11 cellular contexts compared by ENCODE assay signal in genomic region chr12:12806784-12807516, GRCh38. TPM values are rescaled to one million over a fixed set of nuclear protein-coding genes. Genes with fewer than 3 reads are reported as not detected.
A peak's percentile ranks its signal among the peaks of the same experiment; 100 is the strongest.
DNase-seq lines count a peak whose midpoint lies in the region; ATAC-seq, FAIRE-seq and TF ChIP-seq lines count a peak whose summit lies in the region.
"Had no signal": no experiment of that assay in that cellular context is flagged by ENCODE, and none has a peak within 500 bp of the region (broad histone marks: within the 10 kb centered on the region; RNA-seq: fewer than 3 reads in every experiment).

No MANE protein-coding gene starts in this region.

- H2BK120ac ChIP-seq in trophoblast cell (ENCODE audit: insufficient read depth, low read length, poor library complexity): no peak overlapping the region

- no CpG with 5 or more reads among the region's 8 CpGs for WGBS in trophoblast cell (ENCODE audit: extremely low coverage, insufficient coverage, insufficient read length)
- WGBS in pancreas, 2 donors: 65 to 72% methylated on average over 8 of the region's 8 CpGs
- WGBS in hepatocyte (ENCODE audit: low lambda C conversion rate, missing lambda C conversion rate): 77% methylated on average over 8 of the region's 8 CpGs

- H3K9me3 ChIP-seq in CD4-positive, alpha-beta T cell (ENCODE audit: control insufficient read depth, low read length): no peaks in the 10 kb centered on the region
- H3K9me3 ChIP-seq in PC-3 (ENCODE audit: low read length) (no peaks in the 10 kb centered on the region), trophoblast cell (ENCODE audit: insufficient read depth, low read depth, low read length) (no peaks in the 10 kb centered on the region), pancreas (no peaks in the 10 kb centered on the region), hepatocyte (ENCODE audit: low read depth) (no peaks in the 10 kb centered on the region)

- no peak overlapping the region for H2AFZ ChIP-seq in PC-3 (ENCODE audit: low read length)
- no peak overlapping the region for H2AFZ ChIP-seq in trophoblast cell (ENCODE audit: insufficient read depth, low read length, poor library complexity)
- H2AFZ ChIP-seq in hepatocyte: no peak overlapping the region

- H4K12ac ChIP-seq in trophoblast cell (ENCODE audit: low read depth, low read length): no peak overlapping the region

- H3K18ac ChIP-seq in trophoblast cell (ENCODE audit: low read length): no peak overlapping the region

- CTCF ChIA-PET in CD4-positive, alpha-beta T cell (lab: Charles Lee): interaction anchor here (0.7 kb wide), 1 partner anchor 11 kb away, joined by 3 read pairs; no protein-coding TSS in a partner anchor
- CTCF ChIA-PET in PC-3 (lab: Charles Lee): no interaction called here

- no peaks in the 10 kb centered on the region for H3K36me3 Mint-ChIP-seq in CD4-positive, alpha-beta T cell (ENCODE audit: low read depth)

- H3K9me2 ChIP-seq in PC-3 (replicated peaks; ENCODE audit: low read length) (no peaks in the 10 kb centered on the region), hepatocyte (replicated peaks; ENCODE audit: insufficient read depth) (no peaks in the 10 kb centered on the region)

- H3K27ac ChIP-seq in CD4-positive, alpha-beta T cell (ENCODE audit: low read depth, low read length): peak overlapping the region; percentile 70
- H3K27ac ChIP-seq in PC-3 (ENCODE audit: low read length) (peak overlapping the region; percentile 95), dorsolateral prefrontal cortex (peak overlapping the region; percentile 18 to 93 (median 82)), trophoblast cell (ENCODE audit: low read depth, low read length) (no peak overlapping the region), pancreas (no peak overlapping the region), hepatocyte (no peak overlapping the region)

- no peak for TF ChIP-seq CTCF in CD4-positive, alpha-beta T cell (IDR thresholded peaks at IDR 0.05)
- no peak for TF ChIP-seq CTCF in PC-3 (conservative IDR thresholded peaks at IDR 0.05; ENCODE audit: low read depth, low read length)
- no peak for TF ChIP-seq CTCF in dorsolateral prefrontal cortex (IDR thresholded peaks at IDR 0.05 in 54 of 56, conservative IDR thresholded peaks at IDR 0.05 in 2 of 56; ENCODE audit: low read depth in 1 of 56, partially characterized antibody in 56 of 56)
- TF ChIP-seq CTCF in pancreas (IDR thresholded peaks at IDR 0.05): no peak
- no peak for TF ChIP-seq CTCF in hepatocyte (IDR thresholded peaks at IDR 0.05; ENCODE audit: poor library complexity)

- no TSS peak for BruUV-seq in PC-3 (replicated peaks; lab: Mats Ljungman, UMichigan)

- H2BK12ac ChIP-seq in trophoblast cell (ENCODE audit: low read length): no peak overlapping the region

- H3K27me3 Mint-ChIP-seq in CD4-positive, alpha-beta T cell: no peaks in the 10 kb centered on the region

- peak overlapping the region; percentile 37 for H4K91ac ChIP-seq in trophoblast cell (ENCODE audit: low read depth, low read length)

- H3K4me1 Mint-ChIP-seq in CD4-positive, alpha-beta T cell (ENCODE audit: low read depth): peaks cover 59% of the 10 kb centered on the region

- no peak for ATAC-seq in CD4-positive, alpha-beta T cell (ENCODE audit: poor library complexity)
- no peak for ATAC-seq in PC-3
- no peak for ATAC-seq in GM18873 (IDR thresholded peaks at IDR 0.05; ENCODE audit: low FRiP score, unreplicated experiment)
- no peak for ATAC-seq in pancreas
- ATAC-seq in GM21447 (IDR thresholded peaks at IDR 0.05; ENCODE audit: unreplicated experiment): no peak

- no peaks in the 10 kb centered on the region for H3K9me3 Mint-ChIP-seq in CD4-positive, alpha-beta T cell

- H4K20me1 ChIP-seq in PC-3 (ENCODE audit: low read length): no peaks in the 10 kb centered on the region
- H4K20me1 ChIP-seq in hepatocyte (ENCODE audit: insufficient read depth, poor library complexity, severe bottlenecking): no peaks in the 10 kb centered on the region

- FAIRE-seq in pancreas (lab: Jason Lieb, UNC): no peak
- FAIRE-seq: frontal cortex had no signal

- peak overlapping the region; percentile 97 for H3K27ac Mint-ChIP-seq in CD4-positive, alpha-beta T cell

- H3K4me3 ChIP-seq in PC-3 (ENCODE audit: low read length) (no peak overlapping the region), dorsolateral prefrontal cortex (no peak overlapping the region), trophoblast cell (ENCODE audit: low read depth, low read length) (no peak overlapping the region), pancreas (no peak overlapping the region), hepatocyte (no peak overlapping the region)

- H3K79me1 ChIP-seq in trophoblast cell (ENCODE audit: low read length): no peaks in the 10 kb centered on the region

- H3K4me3 Mint-ChIP-seq in CD4-positive, alpha-beta T cell: peak overlapping the region; percentile 44

- H3K79me2 ChIP-seq in PC-3 (ENCODE audit: low read length): no peaks in the 10 kb centered on the region
- H3K79me2 ChIP-seq in trophoblast cell (ENCODE audit: control insufficient read depth, insufficient read depth, low read length, poor library complexity): no peaks in the 10 kb centered on the region
- no peaks in the 10 kb centered on the region for H3K79me2 ChIP-seq in hepatocyte

- no peak overlapping the region for H4K8ac ChIP-seq in trophoblast cell (ENCODE audit: low read depth, low read length)

- POLR2A ChIA-PET in CD4-positive, alpha-beta T cell (lab: Charles Lee): interaction anchor here (0.9 to 2.4 kb wide), 2 partner anchors 20 to 450 kb away, joined by 4 to 13 read pairs; partner anchors contain the start of genes APOLD1 and BORCS5
- POLR2A ChIA-PET in PC-3 (lab: Charles Lee; ENCODE audit: unreplicated experiment): no interaction called here

- H3K14ac ChIP-seq in trophoblast cell (ENCODE audit: low read length): no peak overlapping the region

- intact Hi-C loops in CD4-positive, alpha-beta T cell (cut with DNase I, micrococcal nuclease): loop anchor here in 1 of 2 experiments (5.0 kb wide), 1 partner anchor 430 kb away; no protein-coding TSS in a partner anchor
- intact Hi-C loops in PC-3 (cut with micrococcal nuclease) (loop anchor here (10.0 kb wide), 1 partner anchor 288 kb away; no protein-coding TSS in a partner anchor), dorsolateral prefrontal cortex (cut with DNase I) (no loop called here), pancreas (cut with DNase I) (no loop called here)

- H3K36me3 ChIP-seq in PC-3 (ENCODE audit: low read depth, low read length): no peaks in the 10 kb centered on the region
- no peaks in the 10 kb centered on the region for H3K36me3 ChIP-seq in trophoblast cell (ENCODE audit: control insufficient read depth in 1 of 2, insufficient read depth in 2 of 2, low read length in 2 of 2)
- H3K36me3 ChIP-seq in pancreas: no peaks in the 10 kb centered on the region
- H3K36me3 ChIP-seq in hepatocyte (replicated peaks; ENCODE audit: insufficient read depth, low read depth): no peaks in the 10 kb centered on the region

- H3K4me1 ChIP-seq in PC-3 (ENCODE audit: insufficient read depth, low read length): peaks cover 70% of the 10 kb centered on the region
- H3K4me1 ChIP-seq in trophoblast cell (ENCODE audit: control insufficient read depth in 1 of 2, insufficient read depth in 2 of 2, low read length in 2 of 2): peaks cover 4% of the 10 kb centered on the region in 2 experiments
- H3K4me1 ChIP-seq in pancreas: peaks cover 0 to 7% (median 0%) of the 10 kb centered on the region in 3 donors
- peaks cover 22% of the 10 kb centered on the region for H3K4me1 ChIP-seq in hepatocyte (ENCODE audit: insufficient read depth)

- H3K4ac ChIP-seq in trophoblast cell (ENCODE audit: low read depth, low read length): no peak overlapping the region

- DNase-seq in CD4-positive, alpha-beta T cell: no peak
- DNase-seq in PC-3 (no peak), dorsolateral prefrontal cortex (no peak), trophoblast cell (no peak), pancreas (no peak), hepatocyte (ENCODE audit: low spot score) (no peak)
- DNase-seq: NCI-H1417 treated with DMSO at 0.1 percent for 48 hours; stimulated activated CD4-positive, alpha-beta T cell treated with anti-CD3 and anti-CD28 coated beads, Interleukin-1b, Interleukin-23, amount 100 ng/mL, for 48 hours had no signal

- H3K9ac ChIP-seq in PC-3 (ENCODE audit: low read length) (peak overlapping the region; percentile 61), trophoblast cell (ENCODE audit: low read length) (no peak overlapping the region)

- H3K23ac ChIP-seq in trophoblast cell (ENCODE audit: low read length): no peak overlapping the region

- H2BK5ac ChIP-seq in trophoblast cell (ENCODE audit: low read depth, low read length, poor library complexity): no peak overlapping the region

- no peaks in the 10 kb centered on the region for H3F3A ChIP-seq in PC-3 (ENCODE audit: low read length, unreplicated experiment)

- H2AK5ac ChIP-seq in trophoblast cell (ENCODE audit: low read length): peak overlapping the region; percentile 86

- H3K4me2 ChIP-seq in PC-3 (ENCODE audit: low read length) (no peak overlapping the region), trophoblast cell (ENCODE audit: low read length) (no peak overlapping the region), hepatocyte (no peak overlapping the region)

- H3K27me3 ChIP-seq in CD4-positive, alpha-beta T cell (ENCODE audit: control insufficient read depth, insufficient read depth, low read length): no peaks in the 10 kb centered on the region
- H3K27me3 ChIP-seq in PC-3 (ENCODE audit: low read length) (no peaks in the 10 kb centered on the region), dorsolateral prefrontal cortex (no peaks in the 10 kb centered on the region), trophoblast cell (ENCODE audit: insufficient read depth, low read length) (no peaks in the 10 kb centered on the region), pancreas (no peaks in the 10 kb centered on the region), hepatocyte (no peaks in the 10 kb centered on the region)

RNA-seq across cellular contexts. Expression of gene DDX47, which starts 6.2 kb away (rescaled TPM):
- 100 to 1,000 TPM; 153 TPM for total RNA-seq in CD4-positive, alpha-beta T cell
- total RNA-seq in PC-3 (2014; rRNA removed) (58.9 and 59.0 TPM in 2 replicates), dorsolateral prefrontal cortex (10 to 100 TPM; 32.0 to 55.7 (median 42.2) TPM), pancreas (10 to 100 TPM; 21.6 to 29.1 (median 26.2) TPM), hepatocyte (69.4 and 74.4 TPM in 2 replicates)
- 40.9 and 41.6 TPM in 2 replicates for polyA plus RNA-seq in trophoblast cell (2013)
- polyA plus RNA-seq in pancreas (10 to 100 TPM; 17.9 to 34.5 TPM), hepatocyte (51.6 and 56.2 TPM in 2 replicates)

RNA-seq across cellular contexts. Expression of gene APOLD1, which starts 21.5 kb away (rescaled TPM):
- total RNA-seq in CD4-positive, alpha-beta T cell: 1 to 10 TPM; 1.8 to 3.4 TPM
- 2.8 and 3.5 TPM in 2 replicates for total RNA-seq in PC-3 (2014; rRNA removed)
- 100 to 1,000 TPM in 1 of 120 experiments, 10 to 100 TPM in 117, 1 to 10 TPM in 2; 8.2 to 102 (median 37.2) TPM for total RNA-seq in dorsolateral prefrontal cortex
- polyA plus RNA-seq in trophoblast cell (2013): 0.39 and 0.44 TPM in 2 replicates
- 1 to 10 TPM; 1.8 to 4.6 (median 3.0) TPM for total RNA-seq in pancreas
- polyA plus RNA-seq in pancreas: 1 to 10 TPM; 1.6 to 6.4 TPM
- total RNA-seq in hepatocyte: 5.6 and 6.0 TPM in 2 replicates
- polyA plus RNA-seq in hepatocyte: 1.5 and 3.8 TPM in 2 replicates

Comparison
In these comparisons a context has a peak if more than half of its experiments do, and no peak if none do; other contexts are left out.
1. H3K27ac ChIP-seq: peak in CD4-positive, alpha-beta T cell (single experiment), PC-3 (single experiment) and dorsolateral prefrontal cortex (59 of 59); none in trophoblast cell (single experiment), pancreas (0 of 4) and hepatocyte (single experiment).